Comparison of ENCODE assay signal across 9 cellular contexts in the genomic region with DNA sequence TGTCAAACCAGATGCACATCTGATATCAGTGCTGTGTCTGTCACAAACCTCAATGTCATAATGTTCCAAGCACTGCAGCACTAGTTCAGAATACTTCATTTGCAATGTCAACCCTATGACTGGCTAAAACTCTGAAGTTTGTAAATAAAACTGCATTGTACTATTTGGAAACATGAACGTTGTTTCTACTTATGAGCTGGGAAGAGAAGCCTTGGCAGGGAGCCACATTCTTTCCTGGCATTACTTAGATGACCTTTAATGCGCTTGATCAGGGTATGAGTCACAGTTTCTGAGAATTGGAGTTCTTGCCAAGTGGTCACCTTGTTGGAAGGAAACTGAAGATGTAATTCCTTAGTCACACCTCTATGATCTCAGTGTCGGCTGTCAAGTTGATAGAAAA.
DNase-seq lines count a peak whose midpoint lies in the region; ATAC-seq, FAIRE-seq and TF ChIP-seq lines count a peak whose summit lies in the region.
"Had no signal": no experiment of that assay in that cellular context is flagged by ENCODE, and none has a peak within 500 bp of the region (broad histone marks: within the 10 kb centered on the region; RNA-seq: fewer than 3 reads in every experiment).

No MANE protein-coding gene starts in this region.

- TF ChIP-seq EP300 in upper lobe of left lung (IDR thresholded peaks at IDR 0.05): peak in 1 of 4 donors; percentile 64

- no peak for TF ChIP-seq POLR2A in upper lobe of left lung (IDR thresholded peaks at IDR 0.05)

- H3K27ac ChIP-seq in SK-N-MC (peak overlapping the region; percentile 62; the same call in 1 of the 2 replicates), upper lobe of left lung (no peak overlapping the region)

- H3K36me3 ChIP-seq in SK-N-MC (ENCODE audit: insufficient read depth, low read length) (no peaks in the 10 kb centered on the region), upper lobe of left lung (no peaks in the 10 kb centered on the region)

- ATAC-seq in upper lobe of left lung (ENCODE audit: low FRiP score in 2 of 2) (peak; percentile 45 to 61), GM21717 (IDR thresholded peaks at IDR 0.05; ENCODE audit: unreplicated experiment) (no peak)

- no peak overlapping the region for H3K4me3 ChIP-seq in SK-N-MC
- no peak overlapping the region for H3K4me3 ChIP-seq in upper lobe of left lung

- no peaks in the 10 kb centered on the region for H3K27me3 ChIP-seq in upper lobe of left lung

- WGBS in upper lobe of left lung, 2 donors: 31% methylated on average over 3 of the region's 3 CpGs

- H3K9me3 ChIP-seq in SK-N-MC (ENCODE audit: low read depth, low read length) (no peaks in the 10 kb centered on the region), upper lobe of left lung (no peaks in the 10 kb centered on the region)

- no peak overlapping the region for H3K9ac ChIP-seq in SK-N-MC (ENCODE audit: insufficient read length)

- FAIRE-seq in frontal cortex (lab: Jason Lieb, UNC): no peak

- TF ChIP-seq CTCF in upper lobe of left lung (IDR thresholded peaks at IDR 0.05): no peak

- DNase-seq in SIG-M5 treated with dmso at 0.1 percent for 504 hours (lab: John Stamatoyannopoulos, UW; ENCODE audit: unreplicated experiment) (peak; percentile 31), SIG-M5 (lab: John Stamatoyannopoulos, UW) (no peak), SK-N-MC (ENCODE audit: low read depth, low spot score) (peak; percentile 22), foreskin melanocyte (peak; percentile 29), upper lobe of left lung (peak in 1 of 2 donors; percentile 69), frontal cortex (ENCODE audit: low spot score in 2 of 2) (no peak)
- DNase-seq in activated CD4-positive, alpha-beta T cell treated with anti-CD3 and anti-CD28 coated beads, Interleukin-2, amount 50 U/mL, for 1 hour: no peak
- DNase-seq: NCI-H2081 treated with DMSO at 0.1 percent for 48 hours had no signal

- peaks cover 0 to 4% (median 0%) of the 10 kb centered on the region in 4 donors for H3K4me1 ChIP-seq in upper lobe of left lung

Comparison
In these comparisons a context has a peak if more than half of its experiments do, and no peak if none do; other contexts are left out.
1. DNase-seq: peak in SIG-M5 treated with dmso at 0.1 percent for 504 hours (single experiment), SK-N-MC (single experiment) and foreskin melanocyte (single experiment); none in SIG-M5 (single experiment), activated CD4-positive, alpha-beta T cell treated with anti-CD3 and anti-CD28 coated beads, Interleukin-2, amount 50 U/mL, for 1 hour (single experiment) and frontal cortex (0 of 2).